In genomic region chr17:45129940-45130639, GRCh38 we compare ENCODE assay signal across 13 cellular contexts. TPM values are rescaled to one million over a fixed set of nuclear protein-coding genes. Genes with fewer than 3 reads are reported as not detected.
DNase-seq lines count a peak whose midpoint lies in the region; ATAC-seq, FAIRE-seq and TF ChIP-seq lines count a peak whose summit lies in the region.
"Had no signal": no experiment of that assay in that cellular context is flagged by ENCODE, and none has a peak within 500 bp of the region (broad histone marks: within the 10 kb centered on the region; RNA-seq: fewer than 3 reads in every experiment).

No MANE protein-coding gene starts in this region.

- no peaks in the 10 kb centered on the region for H3K9me3 ChIP-seq in A549

- H3K9me3 Mint-ChIP-seq in IgD-negative memory B cell (no peaks in the 10 kb centered on the region), nephron (peaks cover under 1% of the 10 kb centered on the region)
- H3K9me3 Mint-ChIP-seq: activated T-helper 17 cell treated with anti-CD3 and anti-CD28 coated beads, Interleukin-2, amount 50 U/mL, for 72 hours; immature natural killer cell had no signal

- peak overlapping the region in 1 of 3 donors; percentile 81 for H3K27ac Mint-ChIP-seq in IgD-negative memory B cell
- peak overlapping the region; percentile 62 to 89 (median 82) for H3K27ac Mint-ChIP-seq in nephron
- H3K27ac Mint-ChIP-seq: activated T-helper 17 cell treated with anti-CD3 and anti-CD28 coated beads, Interleukin-2, amount 50 U/mL, for 72 hours; immature natural killer cell had no signal

- peak overlapping the region; percentile 98 for H3K4me3 ChIP-seq in A549

- no peak for TF ChIP-seq CTCF in A549 (IDR thresholded peaks at IDR 0.05)
- TF ChIP-seq CTCF in nephron (IDR thresholded peaks at IDR 0.05; ENCODE audit: unreplicated experiment in 3 of 3): no peak

- peaks cover under 1 to 5% (median 3%) of the 10 kb centered on the region in 3 donors for H3K4me1 Mint-ChIP-seq in IgD-negative memory B cell
- peaks cover 32% of the 10 kb centered on the region for H3K4me1 Mint-ChIP-seq in nephron

- TF ChIP-seq POLR2A in A549 (IDR thresholded peaks at IDR 0.05; ENCODE audit: low read length): no peak

- H3K36me3 Mint-ChIP-seq in IgD-negative memory B cell (no peaks in the 10 kb centered on the region), nephron (ENCODE audit: low read depth) (no peaks in the 10 kb centered on the region)
- H3K36me3 Mint-ChIP-seq: immature natural killer cell had no signal

- peak overlapping the region; percentile 90 for H3K4me2 ChIP-seq in A549

- POLR2A ChIA-PET in A549 (lab: Yijun Ruan, JAX): interaction anchor here (0.6 to 1.0 kb wide), 2 partner anchors 18 kb away, joined by 3 to 4 read pairs; partner anchors contain the start of gene HEXIM1

- DNase-seq in A549 (ENCODE audit: low read depth in 1 of 2, low spot score in 1 of 2) (peak in 1 of 2 experiments; percentile 67), SIG-M5 (lab: John Stamatoyannopoulos, UW) (no peak), SIG-M5 treated with dmso at 0.1 percent for 504 hours (lab: John Stamatoyannopoulos, UW; ENCODE audit: unreplicated experiment) (no peak)
- DNase-seq: AML-193; immature natural killer cell; MM.1S; stimulated activated naive CD4-positive, alpha-beta T cell had no signal

- H3K27me3 Mint-ChIP-seq in IgD-negative memory B cell (no peaks in the 10 kb centered on the region), nephron (ENCODE audit: low read depth) (no peaks in the 10 kb centered on the region)
- H3K27me3 Mint-ChIP-seq: activated T-helper 17 cell treated with anti-CD3 and anti-CD28 coated beads, Interleukin-2, amount 50 U/mL, for 72 hours had no signal

- peak overlapping the region; percentile 95 to 99 for H3K27ac ChIP-seq in A549

- ATAC-seq in A549: peak; percentile 1 to 2; a peak in 4 of 6 replicates
- ATAC-seq in esophagus mucosa: peak; percentile 53
- no peak for ATAC-seq in GM18519 (IDR thresholded peaks at IDR 0.05; ENCODE audit: low FRiP score, unreplicated experiment)
- no peak for ATAC-seq in HG02840 (IDR thresholded peaks at IDR 0.05; ENCODE audit: low FRiP score, unreplicated experiment)
- ATAC-seq: activated T-helper 17 cell treated with anti-CD3 and anti-CD28 coated beads, Interleukin-2, amount 50 U/mL, for 72 hours had no signal

- TF ChIP-seq RAD21 in A549 (conservative IDR thresholded peaks at IDR 0.05 in 1 of 2, IDR thresholded peaks at IDR 0.05 in 1 of 2): no peak

- FAIRE-seq in A549 (lab: Jason Lieb, UNC): peak; percentile 61

- H3K4me1 ChIP-seq in A549: peaks cover 60% of the 10 kb centered on the region

- no peak for TF ChIP-seq EP300 in A549 (IDR thresholded peaks at IDR 0.05)

- CTCF ChIA-PET in A549 (lab: Yijun Ruan, JAX): interaction anchor here (0.9 to 20.1 kb wide), 11 partner anchors 9 to 358 kb away, joined by 3 to 742 read pairs (median 8); partner anchors contain the start of genes HEXIM1 and HEXIM2

- 31% methylated on average over 13 of the region's 13 CpGs for WGBS in A549 (ENCODE audit: missing lambda C conversion rate)

- H3K4me3 Mint-ChIP-seq in IgD-negative memory B cell: peak overlapping the region in 3 of 4 donors; percentile 25 to 93 (median 43)
- H3K4me3 Mint-ChIP-seq in nephron: peak overlapping the region; percentile 65 to 85 (median 78)

TF ChIP-seq in A549, 52 proteins besides CTCF, POLR2A, EP300 and RAD21 (continues in another document):
- no peak for TF ChIP-seq RARB (CRISPR knock-in tag; IDR thresholded peaks at IDR 0.05)
- 0 out of 5 replicates have a peak, but pooled peaks of 1 of the 2 experiments have one; percentile 19 for TF ChIP-seq JUN (IDR thresholded peaks at IDR 0.05)
- TF ChIP-seq FOSL2 (IDR thresholded peaks at IDR 0.05): no peak
- peak; percentile 29; the same call in 1 of the 2 replicates for TF ChIP-seq FOSL2 (CRISPR knock-in tag; IDR thresholded peaks at IDR 0.05)
- no peak for TF ChIP-seq PBX3 (IDR thresholded peaks at IDR 0.05)
- peak; percentile 60; the same call in 1 of the 2 replicates for TF ChIP-seq BHLHE40 (IDR thresholded peaks at IDR 0.05; ENCODE audit: low read depth, low read length)
- peak; percentile 35; the same call in 1 of the 2 replicates for TF ChIP-seq MAX (IDR thresholded peaks at IDR 0.05)
- no peak for TF ChIP-seq JUNB (IDR thresholded peaks at IDR 0.05)
- TF ChIP-seq HES2 (IDR thresholded peaks at IDR 0.05): no peak
- 0 out of 2 replicates have a peak, but pooled peaks have one; percentile 21 for TF ChIP-seq ZNF302 (CRISPR knock-in tag; IDR thresholded peaks at IDR 0.05)
- no peak for TF ChIP-seq ESRRA (IDR thresholded peaks at IDR 0.05; ENCODE audit: borderline replicate concordance, low read length)
- 0 out of 2 replicates have a peak, but pooled peaks have one; percentile 38 for TF ChIP-seq MYC (IDR thresholded peaks at IDR 0.05; ENCODE audit: borderline replicate concordance, low read length)
- no peak for TF ChIP-seq NPAS2 (CRISPR knock-in tag; IDR thresholded peaks at IDR 0.05; ENCODE audit: borderline replicate concordance)
- peak; percentile 51; the same call in 1 of the 2 replicates for TF ChIP-seq GATA3 (IDR thresholded peaks at IDR 0.05; ENCODE audit: borderline replicate concordance)
- TF ChIP-seq MAZ (IDR thresholded peaks at IDR 0.05; ENCODE audit: borderline replicate concordance, low read depth, low read length): no peak
- no peak for TF ChIP-seq CHD4 (IDR thresholded peaks at IDR 0.05; ENCODE audit: borderline replicate concordance)
- no peak for TF ChIP-seq HMGXB4 (CRISPR knock-in tag; IDR thresholded peaks at IDR 0.05; ENCODE audit: borderline replicate concordance)

RNA-seq across cellular contexts. Expression of gene PLCD3, which starts 2.2 kb away (rescaled TPM):
- polyA plus RNA-seq in A549 (2011; rRNA removed): 55.5 and 56.6 TPM in 2 replicates
- 98.3 and 162 TPM in 2 replicates for polyA plus RNA-seq in A549 (2012; cell fraction: cytosol; rRNA removed)
- polyA plus RNA-seq in A549 (2012; cell fraction: nucleus; rRNA removed): 215 and 231 TPM in 2 replicates
- 104 to 107 TPM (median 105 TPM) in 3 replicates for polyA plus RNA-seq in A549 (2017; fragmentation: RNase III; extraction: RNeasy Plus Mini Kit Qiagen cat#74134 plus additional on column Dnase treatment)
- 138 and 167 TPM in 2 replicates for polyA minus RNA-seq in A549 (2011; rRNA and poly(A)+ RNA removed)
- not detected for polyA plus RNA-seq in IgD-negative memory B cell
- total RNA-seq in esophagus mucosa: 34.2 TPM

RNA-seq across cellular contexts. Expression of gene ACBD4, which starts 5.4 kb away (rescaled TPM):
- polyA plus RNA-seq in A549 (2011; rRNA removed): 11.2 and 11.4 TPM in 2 replicates
- polyA plus RNA-seq in A549 (2012; cell fraction: cytosol; rRNA removed): 9.6 and 13.5 TPM in 2 replicates
- polyA plus RNA-seq in A549 (2012; cell fraction: nucleus; rRNA removed): 34.8 and 36.5 TPM in 2 replicates
- 13.0 to 14.8 TPM (median 13.7 TPM) in 3 replicates for polyA plus RNA-seq in A549 (2017; fragmentation: RNase III; extraction: RNeasy Plus Mini Kit Qiagen cat#74134 plus additional on column Dnase treatment)
- polyA minus RNA-seq in A549 (2011; rRNA and poly(A)+ RNA removed): 10.6 and 12.4 TPM in 2 replicates
- 17.6 TPM for polyA plus RNA-seq in IgD-negative memory B cell
- 3.5 TPM for total RNA-seq in esophagus mucosa

RNA-seq across cellular contexts. Expression of gene HEXIM1, which starts 18.2 kb away (rescaled TPM):
- polyA plus RNA-seq in A549 (2011; rRNA removed): 39.3 and 54.0 TPM in 2 replicates
- polyA plus RNA-seq in A549 (2012; cell fraction: cytosol; rRNA removed): 64.8 and 66.9 TPM in 2 replicates
- 44.8 and 55.9 TPM in 2 replicates for polyA plus RNA-seq in A549 (2012; cell fraction: nucleus; rRNA removed)
- polyA plus RNA-seq in A549 (2017; fragmentation: RNase III; extraction: RNeasy Plus Mini Kit Qiagen cat#74134 plus additional on column Dnase treatment): 118 to 143 TPM (median 131 TPM) in 3 replicates
- 17.3 and 25.6 TPM in 2 replicates for polyA minus RNA-seq in A549 (2011; rRNA and poly(A)+ RNA removed)
- polyA plus RNA-seq in IgD-negative memory B cell: 3.6 TPM
- total RNA-seq in esophagus mucosa: 22.6 TPM

RNA-seq across cellular contexts. Expression of gene HEXIM2, which starts 31.6 kb away (rescaled TPM):
- polyA plus RNA-seq in A549 (2011; rRNA removed): 14.5 and 15.5 TPM in 2 replicates
- polyA plus RNA-seq in A549 (2012; cell fraction: cytosol; rRNA removed): 15.9 and 18.5 TPM in 2 replicates
- polyA plus RNA-seq in A549 (2012; cell fraction: nucleus; rRNA removed): 17.5 and 17.7 TPM in 2 replicates
- polyA plus RNA-seq in A549 (2017; fragmentation: RNase III; extraction: RNeasy Plus Mini Kit Qiagen cat#74134 plus additional on column Dnase treatment): 16.1 to 23.1 TPM (median 21.2 TPM) in 3 replicates
- polyA minus RNA-seq in A549 (2011; rRNA and poly(A)+ RNA removed): 10.0 and 13.8 TPM in 2 replicates
- 6.3 TPM for polyA plus RNA-seq in IgD-negative memory B cell
- total RNA-seq in esophagus mucosa: 4.7 TPM

Comparison
In these comparisons a context has a peak if more than half of its experiments do, and no peak if none do; other contexts are left out.
1. ATAC-seq: peak in A549 (2 of 2) and esophagus mucosa (single experiment); none in GM18519 (single experiment) and HG02840 (single experiment).
2. RNA of gene PLCD3, which starts 2.2 kb away (polyA plus RNA-seq): 55.5 to 231 TPM in A549; not detected in IgD-negative memory B cell (single experiment); every median in the first group is over 10 times any median in the second.